1 cellular context compared by ENCODE assay signal in genomic region chr15:99100245-99101173, GRCh38.
TF ChIP-seq lines count a peak whose summit lies in the region.

No MANE protein-coding gene starts in this region.

TF ChIP-seq in HepG2, 621 proteins besides CTCF, POLR2A, EP300 and RAD21 (continued from another document):
- no peak for TF ChIP-seq USF2 (IDR thresholded peaks at IDR 0.05; ENCODE audit: low read depth, low read length)
- no peak for TF ChIP-seq USF2 (CRISPR knock-in tag; IDR thresholded peaks at IDR 0.05; ENCODE audit: borderline replicate concordance)
- TF ChIP-seq ZGPAT (CRISPR knock-in tag; IDR thresholded peaks at IDR 0.05) = peak; percentile 24; the same call in 1 of the 2 replicates
- no peak for TF ChIP-seq ETS1 (CRISPR knock-in tag; IDR thresholded peaks at IDR 0.05)
- no peak for TF ChIP-seq SSRP1 (CRISPR knock-in tag; IDR thresholded peaks at IDR 0.05)
- TF ChIP-seq NR2F6 (IDR thresholded peaks at IDR 0.05) = no peak
- TF ChIP-seq NR2F6 (CRISPR knock-in tag; IDR thresholded peaks at IDR 0.05) = 0 out of 2 replicates have a peak, but pooled peaks have one; percentile 21
- peak; percentile 77 for TF ChIP-seq UBTF (CRISPR knock-in tag; IDR thresholded peaks at IDR 0.05)
- no peak for TF ChIP-seq ZKSCAN5 (CRISPR knock-in tag; IDR thresholded peaks at IDR 0.05)
- TF ChIP-seq ARID5B (CRISPR knock-in tag; IDR thresholded peaks at IDR 0.05) = peak; percentile 30; the same call in 1 of the 2 replicates
- no peak for TF ChIP-seq SOX13 (IDR thresholded peaks at IDR 0.05)
- peak in 1 of 2 experiments; percentile 31; a peak in 1 of 4 replicates for TF ChIP-seq SOX13 (CRISPR knock-in tag; conservative IDR thresholded peaks at IDR 0.05 in 1 of 2, IDR thresholded peaks at IDR 0.05 in 1 of 2)
- TF ChIP-seq PATZ1 (CRISPR knock-in tag; IDR thresholded peaks at IDR 0.05) = peak; percentile 30; the same call in 1 of the 2 replicates
- TF ChIP-seq YY1 (IDR thresholded peaks at IDR 0.05; ENCODE audit: insufficient read depth, insufficient replicate concordance, low read depth, low read length) = peak; percentile 33
- peak; percentile 47 for TF ChIP-seq SMC3 (IDR thresholded peaks at IDR 0.05; ENCODE audit: low read length)
- peak; percentile 62 for TF ChIP-seq ZNF687 (CRISPR knock-in tag; IDR thresholded peaks at IDR 0.05)
- TF ChIP-seq KDM2A (CRISPR knock-in tag; IDR thresholded peaks at IDR 0.05; ENCODE audit: borderline replicate concordance, low read depth) = peak; percentile 79; the same call in 1 of the 2 replicates
- no peak for TF ChIP-seq SOX6 (IDR thresholded peaks at IDR 0.05)
- TF ChIP-seq SOX6 (CRISPR knock-in tag; IDR thresholded peaks at IDR 0.05) = peak; percentile 27; the same call in 1 of the 2 replicates
- TF ChIP-seq DNMT3B (CRISPR knock-in tag; conservative IDR thresholded peaks at IDR 0.05) = 0 out of 2 replicates have a peak, but pooled peaks have one; percentile 30
- peak; percentile 51 for TF ChIP-seq HNRNPLL (IDR thresholded peaks at IDR 0.05; ENCODE audit: low read depth, low read length, poor library complexity, severe bottlenecking)
- 0 out of 2 replicates have a peak, but pooled peaks have one; percentile 38 for TF ChIP-seq GLI4 (CRISPR knock-in tag; IDR thresholded peaks at IDR 0.05; ENCODE audit: borderline replicate concordance)
- peak; percentile 79 for TF ChIP-seq XRCC5 (optimal IDR thresholded peaks at IDR 0.05; ENCODE audit: low read length)
- 0 out of 2 replicates have a peak, but pooled peaks have one; percentile 29 for TF ChIP-seq ETV5 (CRISPR knock-in tag; IDR thresholded peaks at IDR 0.05; ENCODE audit: borderline replicate concordance)
- TF ChIP-seq FOXK1 (CRISPR knock-in tag; IDR thresholded peaks at IDR 0.05; ENCODE audit: borderline replicate concordance, low read depth) = peak; percentile 47; the same call in 1 of the 2 replicates
- TF ChIP-seq TAF15 (IDR thresholded peaks at IDR 0.05; ENCODE audit: low read depth, low read length, poor library complexity, severe bottlenecking) = peak; percentile 62
- no peak for TF ChIP-seq SKI (IDR thresholded peaks at IDR 0.05; ENCODE audit: partially characterized antibody)
- TF ChIP-seq ZNF350 (CRISPR knock-in tag; IDR thresholded peaks at IDR 0.05; ENCODE audit: borderline replicate concordance, low read depth) = 0 out of 2 replicates have a peak, but pooled peaks have one; percentile 25
